ENCODE assay signal across 11 cellular contexts in the genomic region with DNA sequence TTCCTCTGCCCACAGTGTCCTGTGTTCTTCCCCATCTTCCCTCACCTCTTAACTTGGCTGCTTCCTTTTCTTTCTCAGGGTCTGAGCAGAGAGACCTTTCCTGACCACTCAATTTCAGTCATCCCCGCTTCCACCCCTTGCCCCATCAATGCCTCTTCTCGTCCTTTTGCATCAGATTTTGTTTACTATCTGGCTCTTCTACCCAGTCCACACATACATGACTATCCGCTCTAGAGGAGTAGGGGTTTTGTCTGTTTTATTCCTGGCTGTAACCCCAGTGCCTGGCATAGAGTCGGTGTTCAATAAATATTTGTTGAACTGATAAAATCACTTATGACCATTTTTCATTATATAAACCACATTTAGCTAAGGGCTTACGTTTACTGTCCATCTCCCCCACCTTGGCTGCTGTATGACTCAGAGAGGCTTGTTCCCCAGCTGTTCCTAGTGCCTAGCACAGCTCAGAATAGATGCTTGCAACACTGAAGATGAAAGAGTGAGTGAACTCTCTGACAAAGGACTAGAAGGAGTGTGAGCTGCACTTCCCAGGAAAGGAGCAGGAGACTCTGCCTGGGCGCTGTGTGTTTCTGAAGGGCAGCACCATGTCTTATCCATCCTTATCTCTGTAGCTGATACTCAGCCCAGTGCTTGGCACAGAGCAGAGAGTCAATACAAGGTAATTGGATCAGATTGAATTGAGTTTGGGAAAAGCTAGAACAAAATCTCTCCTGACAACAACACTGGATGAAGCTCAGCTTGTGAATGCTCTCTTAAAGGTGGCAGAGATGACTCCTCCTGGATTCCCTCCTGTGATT. TPM values are rescaled to one million over a fixed set of nuclear protein-coding genes. Genes with fewer than 3 reads are reported as not detected.
DNase-seq lines count a peak whose midpoint lies in the region; ATAC-seq and TF ChIP-seq lines count a peak whose summit lies in the region.
"Had no signal": no experiment of that assay in that cellular context is flagged by ENCODE, and none has a peak within 500 bp of the region (broad histone marks: within the 10 kb centered on the region; RNA-seq: fewer than 3 reads in every experiment).

No MANE protein-coding gene starts in this region.

- peak; percentile 67 for ATAC-seq in left lung

- intact Hi-C loops in ascending aorta (cut with DNase I) = no loop called here
- intact Hi-C loops in left lung (cut with DNase I) = no loop called here
- intact Hi-C loops in posterior vena cava (cut with DNase I) = no loop called here

- H3K27me3 ChIP-seq in ascending aorta (no peaks in the 10 kb centered on the region), left lung (no peaks in the 10 kb centered on the region)
- H3K27me3 ChIP-seq: dorsolateral prefrontal cortex had no signal

- peak overlapping the region; percentile 25; the same call in 1 of the 2 replicates for H3K27ac ChIP-seq in 22Rv1
- H3K27ac ChIP-seq in ascending aorta = peak overlapping the region; percentile 0 to 45
- no peak overlapping the region for H3K27ac ChIP-seq in left lung
- H3K27ac ChIP-seq in coronary artery = no peak overlapping the region

- H3K36me3 ChIP-seq in ascending aorta (no peaks in the 10 kb centered on the region), left lung (no peaks in the 10 kb centered on the region)

- H3K9me3 ChIP-seq in ascending aorta = no peaks in the 10 kb centered on the region
- H3K9me3 ChIP-seq in left lung = no peaks in the 10 kb centered on the region

- H3K4me1 ChIP-seq in ascending aorta (peaks cover 0 to 16% of the 10 kb centered on the region in 2 donors), left lung (peaks cover 0 to 3% of the 10 kb centered on the region in 2 donors)

- H3K4me3 ChIP-seq in ascending aorta = no peak overlapping the region
- H3K4me3 ChIP-seq in left lung = no peak overlapping the region
- no peak overlapping the region for H3K4me3 ChIP-seq in coronary artery
- H3K4me3 ChIP-seq: dorsolateral prefrontal cortex had no signal

- peak; percentile 89 for DNase-seq in HCEC 1CT
- no peak for DNase-seq in ascending aorta (ENCODE audit: low spot score in 2 of 2)
- DNase-seq in left lung = no peak
- DNase-seq in posterior vena cava (ENCODE audit: low spot score) = no peak
- DNase-seq in hypothalamus (lab: John Stamatoyannopoulos, UW) = no peak
- no peak for DNase-seq in COLO829 (ENCODE audit: low spot score)
- DNase-seq in coronary artery (ENCODE audit: low spot score) = no peak
- DNase-seq: NCI-H187 treated with DMSO at 0.1 percent for 48 hours, SHP77 treated with DMSO at 0.1 percent for 48 hours had no signal

- TF ChIP-seq CTCF in 22Rv1 (IDR thresholded peaks at IDR 0.05) (no peak), ascending aorta (IDR thresholded peaks at IDR 0.05) (no peak), left lung (IDR thresholded peaks at IDR 0.05) (no peak), coronary artery (IDR thresholded peaks at IDR 0.05) (no peak)

RNA-seq across cellular contexts. Expression of a gene that starts 21.9 kb away (rescaled TPM):
- total RNA-seq in ascending aorta = 92.5 TPM
- total RNA-seq in left lung = 10 to 100 TPM; 29.9 to 37.9 TPM
- 10 to 100 TPM; 75.0 to 96.1 TPM for total RNA-seq in posterior vena cava

Comparison
In these comparisons a context has a peak if more than half of its experiments do, and no peak if none do; other contexts are left out.
1. H3K27ac ChIP-seq: peak in 22Rv1 (single experiment) and ascending aorta (2 of 2); none in left lung (0 of 2) and coronary artery (0 of 2).